29 cellular contexts compared by ENCODE assay signal in the genomic region with DNA sequence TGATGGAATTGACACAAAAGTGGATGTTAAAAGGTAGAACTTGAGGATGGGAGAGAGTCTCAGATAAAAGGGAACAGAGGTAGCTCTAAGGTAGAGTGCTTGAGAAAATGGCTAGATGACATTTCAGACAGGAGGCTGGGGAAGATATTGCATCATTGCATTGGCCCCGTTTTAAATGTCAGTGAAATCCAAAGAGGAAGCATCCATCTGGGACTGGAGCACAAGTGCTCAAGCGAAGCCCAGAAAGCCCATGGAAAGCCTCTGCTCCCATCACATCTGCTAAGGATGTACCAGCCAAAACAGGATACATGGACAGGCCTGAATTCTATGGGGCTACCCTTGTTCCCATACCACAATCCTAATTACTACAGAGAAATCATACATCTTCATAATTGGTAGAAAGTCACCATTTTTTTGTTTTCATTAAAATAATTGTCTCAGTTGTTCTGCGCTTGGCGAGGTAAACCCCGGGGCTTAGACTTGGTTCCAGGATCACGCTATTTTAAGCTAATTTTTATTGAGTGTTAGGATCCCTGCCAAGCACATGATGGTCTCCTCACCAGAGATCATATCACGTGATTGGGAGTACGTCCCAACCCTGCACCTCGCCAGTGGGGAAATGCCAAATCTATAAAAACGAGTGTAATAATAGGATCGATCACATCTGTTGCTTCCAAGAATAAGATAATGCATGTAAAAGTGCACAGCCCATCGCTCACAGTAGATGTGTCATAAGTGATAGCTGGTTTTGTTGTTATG.
"Had no signal": no experiment of that assay in that cellular context is flagged by ENCODE, and none has a peak within 500 bp of the region (broad histone marks: within the 10 kb centered on the region; RNA-seq: fewer than 3 reads in every experiment).

No MANE protein-coding gene starts in this region.

- H3K27ac ChIP-seq: adrenal gland, body of pancreas, esophagus muscularis mucosa, foreskin keratinocyte, heart left ventricle, neutrophil, spleen, thoracic aorta, uterus, VCaP had no signal

- H3K36me3 ChIP-seq: adrenal gland, esophagus muscularis mucosa, heart left ventricle, neutrophil, spleen, thoracic aorta, uterus had no signal

- H3K4me1 ChIP-seq: adrenal gland, body of pancreas, foreskin keratinocyte, heart left ventricle, spleen had no signal

- H3K27me3 ChIP-seq: adrenal gland, body of pancreas, esophagus muscularis mucosa, foreskin keratinocyte, neutrophil, spleen, uterus had no signal

- FAIRE-seq: kidney had no signal

- H3K4me1 Mint-ChIP-seq: activated naive CD8-positive, alpha-beta T cell treated with anti-CD3 and anti-CD28 coated beads for 36 hours; immature natural killer cell; naive B cell; nephron progenitor cell had no signal

- ATAC-seq: body of pancreas, foreskin keratinocyte, heart left ventricle, left colon had no signal

- H3K9me3 ChIP-seq: adrenal gland, body of pancreas, esophagus muscularis mucosa, heart left ventricle, neutrophil, spleen, thoracic aorta, uterus had no signal

- DNase-seq: activated CD4-positive, alpha-beta memory T cell treated with anti-CD3 and anti-CD28 coated beads for 36 hours; activated CD4-positive, alpha-beta T cell treated with anti-CD3 and anti-CD28 coated beads for 4 hours; activated CD8-positive, alpha-beta memory T cell treated with anti-CD3 and anti-CD28 coated beads, Interleukin-2, amount 50 U/mL, for 4 hours; activated effector memory CD4-positive, alpha-beta T cell treated with anti-CD3 and anti-CD28 coated beads, Interleukin-2, amount 50 U/mL, for 16 hours; activated naive CD4-positive, alpha-beta T cell treated with anti-CD3 and anti-CD28 coated beads for 36 hours; activated naive CD8-positive, alpha-beta T cell treated with anti-CD3 and anti-CD28 coated beads for 36 hours; activated T-cell treated with anti-CD3 and anti-CD28 coated beads, Interleukin-2, amount 50 U/mL, for 1 hour; adrenal gland; aorta; body of pancreas; cortex of kidney; foreskin keratinocyte; heart left ventricle; hypothalamus; immature natural killer cell; kidney; left colon; mammary epithelial cell; naive B cell; nephron progenitor cell; spleen; stimulated activated naive CD4-positive, alpha-beta T cell treated with Interleukin-2 at 50 U/mL for 16 hours; trophoblast cell; uterus had no signal

- H3K36me3 Mint-ChIP-seq: activated CD4-positive, alpha-beta memory T cell treated with anti-CD3 and anti-CD28 coated beads for 36 hours; activated naive CD8-positive, alpha-beta T cell treated with anti-CD3 and anti-CD28 coated beads for 36 hours; immature natural killer cell; naive B cell had no signal

- H3K4me3 Mint-ChIP-seq: activated CD4-positive, alpha-beta memory T cell treated with anti-CD3 and anti-CD28 coated beads for 36 hours; activated naive CD4-positive, alpha-beta T cell treated with anti-CD3 and anti-CD28 coated beads for 36 hours; activated naive CD8-positive, alpha-beta T cell treated with anti-CD3 and anti-CD28 coated beads for 36 hours; activated T-helper 1 cell treated with anti-CD3 and anti-CD28 coated beads, Interleukin-12 subunit alpha, Interleukin-12 subunit beta, Interleukin-2, Interleukin-4 antibody, amounts not matched to agents 30 ng/mL and 10 ng/mL and 1 ng/mL, durations not matched to agents 14 hours and 24 hours and 36 hours; immature natural killer cell; naive B cell; nephron progenitor cell had no signal

- H3K27ac Mint-ChIP-seq: activated CD4-positive, alpha-beta memory T cell treated with anti-CD3 and anti-CD28 coated beads for 36 hours; activated naive CD4-positive, alpha-beta T cell treated with anti-CD3 and anti-CD28 coated beads for 36 hours; activated naive CD8-positive, alpha-beta T cell treated with anti-CD3 and anti-CD28 coated beads for 36 hours; activated T-helper 1 cell treated with anti-CD3 and anti-CD28 coated beads, Interleukin-12 subunit alpha, Interleukin-12 subunit beta, Interleukin-2, Interleukin-4 antibody, amounts not matched to agents 30 ng/mL and 10 ng/mL and 1 ng/mL, durations not matched to agents 14 hours and 24 hours and 36 hours; immature natural killer cell; naive B cell; nephron progenitor cell had no signal

- H3K27me3 Mint-ChIP-seq: activated CD4-positive, alpha-beta memory T cell treated with anti-CD3 and anti-CD28 coated beads for 36 hours; activated naive CD8-positive, alpha-beta T cell treated with anti-CD3 and anti-CD28 coated beads for 36 hours; naive B cell had no signal

- H3K4me3 ChIP-seq: adrenal gland, body of pancreas, esophagus muscularis mucosa, heart left ventricle, spleen, thoracic aorta, uterus had no signal

- H3K9me3 Mint-ChIP-seq: activated CD4-positive, alpha-beta memory T cell treated with anti-CD3 and anti-CD28 coated beads for 36 hours; activated naive CD4-positive, alpha-beta T cell treated with anti-CD3 and anti-CD28 coated beads for 36 hours; activated naive CD8-positive, alpha-beta T cell treated with anti-CD3 and anti-CD28 coated beads for 36 hours; activated T-helper 1 cell treated with anti-CD3 and anti-CD28 coated beads, Interleukin-12 subunit alpha, Interleukin-12 subunit beta, Interleukin-2, Interleukin-4 antibody, amounts not matched to agents 30 ng/mL and 10 ng/mL and 1 ng/mL, durations not matched to agents 14 hours and 24 hours and 36 hours; immature natural killer cell had no signal
